ENCODE assay signal across 1 cellular context in the genomic region with DNA sequence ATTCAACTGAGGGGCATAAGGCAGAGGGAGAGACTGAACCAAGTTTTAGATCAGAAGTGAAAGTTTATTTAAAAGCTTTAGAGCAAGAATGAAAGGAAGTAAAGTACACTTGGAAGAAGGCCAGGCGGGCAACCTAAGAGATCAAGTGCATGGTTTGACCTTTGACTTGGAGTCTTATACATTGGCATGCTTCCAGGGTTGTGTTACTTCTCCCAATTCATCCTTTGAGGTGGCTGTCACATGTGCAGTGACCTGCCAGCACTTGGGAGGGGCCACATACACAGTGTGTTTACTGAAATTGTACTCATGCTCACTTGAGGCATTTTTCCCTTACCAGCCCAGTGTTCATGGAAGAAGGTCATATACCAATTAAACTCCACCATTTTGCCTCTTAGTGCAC.
TF ChIP-seq lines count a peak whose summit lies in the region.

No MANE protein-coding gene starts in this region.

TF ChIP-seq in HepG2, 621 proteins besides CTCF, POLR2A, EP300 and RAD21 (continued from another document and continues in another):
- TF ChIP-seq FOXJ3 (CRISPR knock-in tag; IDR thresholded peaks at IDR 0.05; ENCODE audit: borderline replicate concordance), result no peak; the same call in 1 of the 2 replicates
- TF ChIP-seq ZNF451 (CRISPR knock-in tag; IDR thresholded peaks at IDR 0.05), result no peak
- TF ChIP-seq BCL6 (CRISPR knock-in tag; IDR thresholded peaks at IDR 0.05), result peak; percentile 44; the same call in 1 of the 2 replicates
- peak; percentile 72 for TF ChIP-seq RARA (CRISPR knock-in tag; IDR thresholded peaks at IDR 0.05)
- TF ChIP-seq, protein P1, sequence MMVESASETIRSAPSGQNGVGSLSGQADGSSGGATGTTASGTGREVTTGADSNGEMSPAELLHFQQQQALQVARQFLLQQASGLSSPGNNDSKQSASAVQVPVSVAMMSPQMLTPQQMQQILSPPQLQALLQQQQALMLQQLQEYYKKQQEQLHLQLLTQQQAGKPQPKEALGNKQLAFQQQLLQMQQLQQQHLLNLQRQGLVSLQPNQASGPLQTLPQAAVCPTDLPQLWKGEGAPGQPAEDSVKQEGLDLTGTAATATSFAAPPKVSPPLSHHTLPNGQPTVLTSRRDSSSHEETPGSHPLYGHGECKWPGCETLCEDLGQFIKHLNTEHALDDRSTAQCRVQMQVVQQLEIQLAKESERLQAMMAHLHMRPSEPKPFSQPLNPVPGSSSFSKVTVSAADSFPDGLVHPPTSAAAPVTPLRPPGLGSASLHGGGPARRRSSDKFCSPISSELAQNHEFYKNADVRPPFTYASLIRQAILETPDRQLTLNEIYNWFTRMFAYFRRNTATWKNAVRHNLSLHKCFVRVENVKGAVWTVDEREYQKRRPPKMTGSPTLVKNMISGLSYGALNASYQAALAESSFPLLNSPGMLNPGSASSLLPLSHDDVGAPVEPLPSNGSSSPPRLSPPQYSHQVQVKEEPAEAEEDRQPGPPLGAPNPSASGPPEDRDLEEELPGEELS (CRISPR knock-in tag; IDR thresholded peaks at IDR 0.05), result 0 out of 2 replicates have a peak, but pooled peaks have one; percentile 25
- TF ChIP-seq ZNF644 (CRISPR knock-in tag; IDR thresholded peaks at IDR 0.05; ENCODE audit: low read depth), result peak; percentile 69; the same call in 1 of the 2 replicates
- TF ChIP-seq NR2F6 (IDR thresholded peaks at IDR 0.05), result peak; percentile 85
- peak; percentile 81 for TF ChIP-seq NR2F6 (CRISPR knock-in tag; IDR thresholded peaks at IDR 0.05)
- TF ChIP-seq HDAC1 (CRISPR knock-in tag; IDR thresholded peaks at IDR 0.05), result 0 out of 2 replicates have a peak, but pooled peaks have one; percentile 35
- TF ChIP-seq, protein P2, sequence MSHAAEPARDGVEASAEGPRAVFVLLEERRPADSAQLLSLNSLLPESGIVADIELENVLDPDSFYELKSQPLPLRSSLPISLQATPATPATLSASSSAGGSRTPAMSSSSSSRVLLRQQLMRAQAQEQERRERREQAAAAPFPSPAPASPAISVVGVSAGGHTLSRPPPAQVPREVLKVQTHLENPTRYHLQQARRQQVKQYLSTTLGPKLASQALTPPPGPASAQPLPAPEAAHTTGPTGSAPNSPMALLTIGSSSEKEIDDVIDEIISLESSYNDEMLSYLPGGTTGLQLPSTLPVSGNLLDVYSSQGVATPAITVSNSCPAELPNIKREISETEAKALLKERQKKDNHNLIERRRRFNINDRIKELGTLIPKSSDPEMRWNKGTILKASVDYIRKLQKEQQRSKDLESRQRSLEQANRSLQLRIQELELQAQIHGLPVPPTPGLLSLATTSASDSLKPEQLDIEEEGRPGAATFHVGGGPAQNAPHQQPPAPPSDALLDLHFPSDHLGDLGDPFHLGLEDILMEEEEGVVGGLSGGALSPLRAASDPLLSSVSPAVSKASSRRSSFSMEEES (CRISPR knock-in tag; IDR thresholded peaks at IDR 0.05), result peak; percentile 67; the same call in 1 of the 2 replicates
- TF ChIP-seq RXRB (CRISPR knock-in tag; IDR thresholded peaks at IDR 0.05; ENCODE audit: borderline replicate concordance), result peak; percentile 8; the same call in 1 of the 2 replicates
- TF ChIP-seq CAMTA2 (CRISPR knock-in tag; IDR thresholded peaks at IDR 0.05; ENCODE audit: borderline replicate concordance), result no peak
- TF ChIP-seq, protein P3, sequence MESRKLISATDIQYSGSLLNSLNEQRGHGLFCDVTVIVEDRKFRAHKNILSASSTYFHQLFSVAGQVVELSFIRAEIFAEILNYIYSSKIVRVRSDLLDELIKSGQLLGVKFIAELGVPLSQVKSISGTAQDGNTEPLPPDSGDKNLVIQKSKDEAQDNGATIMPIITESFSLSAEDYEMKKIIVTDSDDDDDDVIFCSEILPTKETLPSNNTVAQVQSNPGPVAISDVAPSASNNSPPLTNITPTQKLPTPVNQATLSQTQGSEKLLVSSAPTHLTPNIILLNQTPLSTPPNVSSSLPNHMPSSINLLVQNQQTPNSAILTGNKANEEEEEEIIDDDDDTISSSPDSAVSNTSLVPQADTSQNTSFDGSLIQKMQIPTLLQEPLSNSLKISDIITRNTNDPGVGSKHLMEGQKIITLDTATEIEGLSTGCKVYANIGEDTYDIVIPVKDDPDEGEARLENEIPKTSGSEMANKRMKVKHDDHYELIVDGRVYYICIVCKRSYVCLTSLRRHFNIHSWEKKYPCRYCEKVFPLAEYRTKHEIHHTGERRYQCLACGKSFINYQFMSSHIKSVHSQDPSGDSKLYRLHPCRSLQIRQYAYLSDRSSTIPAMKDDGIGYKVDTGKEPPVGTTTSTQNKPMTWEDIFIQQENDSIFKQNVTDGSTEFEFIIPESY (CRISPR knock-in tag; IDR thresholded peaks at IDR 0.05), result peak; percentile 89
- TF ChIP-seq, protein P4, sequence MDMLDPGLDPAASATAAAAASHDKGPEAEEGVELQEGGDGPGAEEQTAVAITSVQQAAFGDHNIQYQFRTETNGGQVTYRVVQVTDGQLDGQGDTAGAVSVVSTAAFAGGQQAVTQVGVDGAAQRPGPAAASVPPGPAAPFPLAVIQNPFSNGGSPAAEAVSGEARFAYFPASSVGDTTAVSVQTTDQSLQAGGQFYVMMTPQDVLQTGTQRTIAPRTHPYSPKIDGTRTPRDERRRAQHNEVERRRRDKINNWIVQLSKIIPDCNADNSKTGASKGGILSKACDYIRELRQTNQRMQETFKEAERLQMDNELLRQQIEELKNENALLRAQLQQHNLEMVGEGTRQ (IDR thresholded peaks at IDR 0.05; ENCODE audit: low read depth, low read length), result peak; percentile 20; the same call in 1 of the 2 replicates
- TF ChIP-seq, protein P4 (CRISPR knock-in tag; IDR thresholded peaks at IDR 0.05; ENCODE audit: borderline replicate concordance), result peak; percentile 47; the same call in 1 of the 2 replicates
- TF ChIP-seq SOX5 (CRISPR knock-in tag; IDR thresholded peaks at IDR 0.05; ENCODE audit: borderline replicate concordance), result peak; percentile 22; the same call in 1 of the 2 replicates
- peak; percentile 59; the same call in 1 of the 2 replicates for TF ChIP-seq ZNF160 (CRISPR knock-in tag; IDR thresholded peaks at IDR 0.05)
- TF ChIP-seq FOXA3 (CRISPR knock-in tag; IDR thresholded peaks at IDR 0.05), result peak; percentile 53
- TF ChIP-seq, protein P5, sequence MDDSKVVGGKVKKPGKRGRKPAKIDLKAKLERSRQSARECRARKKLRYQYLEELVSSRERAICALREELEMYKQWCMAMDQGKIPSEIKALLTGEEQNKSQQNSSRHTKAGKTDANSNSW (CRISPR knock-in tag; IDR thresholded peaks at IDR 0.05; ENCODE audit: borderline replicate concordance), result no peak
- peak; percentile 86 for TF ChIP-seq ZMYM4 (CRISPR knock-in tag; IDR thresholded peaks at IDR 0.05)
- no peak for TF ChIP-seq CEBPG (CRISPR knock-in tag; IDR thresholded peaks at IDR 0.05)
- peak; percentile 38; the same call in 1 of the 2 replicates for TF ChIP-seq KAT8 (CRISPR knock-in tag; IDR thresholded peaks at IDR 0.05)
- TF ChIP-seq THAP11 (CRISPR knock-in tag; IDR thresholded peaks at IDR 0.05), result 0 out of 2 replicates have a peak, but pooled peaks have one; percentile 21
- peak; percentile 76 for TF ChIP-seq HNF4A (CRISPR knock-in tag; IDR thresholded peaks at IDR 0.05)
- peak; percentile 43; the same call in 1 of the 2 replicates for TF ChIP-seq FOXO1 (CRISPR knock-in tag; IDR thresholded peaks at IDR 0.05)
- no peak for TF ChIP-seq FOXP1 (IDR thresholded peaks at IDR 0.05)
- TF ChIP-seq FOXP1 (CRISPR knock-in tag; IDR thresholded peaks at IDR 0.05), result peak; percentile 79
- 0 out of 2 replicates have a peak, but pooled peaks have one; percentile 14 for TF ChIP-seq FOSL2 (CRISPR knock-in tag; IDR thresholded peaks at IDR 0.05)
- peak; percentile 19; the same call in 1 of the 2 replicates for TF ChIP-seq SAP130 (CRISPR knock-in tag; IDR thresholded peaks at IDR 0.05; ENCODE audit: low read depth)
- TF ChIP-seq SP1 (IDR thresholded peaks at IDR 0.05), result no peak
- 0 out of 2 replicates have a peak, but pooled peaks have one; percentile 24 for TF ChIP-seq SP1 (CRISPR knock-in tag; IDR thresholded peaks at IDR 0.05)
- TF ChIP-seq HDAC2 (CRISPR knock-in tag; IDR thresholded peaks at IDR 0.05), result peak; percentile 39; the same call in 1 of the 2 replicates
- TF ChIP-seq PITX1 (CRISPR knock-in tag; IDR thresholded peaks at IDR 0.05), result peak; percentile 34; the same call in 1 of the 2 replicates
- no peak for TF ChIP-seq FOXA1 (IDR thresholded peaks at IDR 0.05)
- peak; percentile 23; the same call in 1 of the 2 replicates for TF ChIP-seq FOXA1 (CRISPR knock-in tag; IDR thresholded peaks at IDR 0.05)
- TF ChIP-seq NR2F2 (IDR thresholded peaks at IDR 0.05; ENCODE audit: borderline replicate concordance, low read depth), result peak; percentile 62; the same call in 1 of the 2 replicates
- TF ChIP-seq SALL1 (CRISPR knock-in tag; IDR thresholded peaks at IDR 0.05), result peak; percentile 71
- TF ChIP-seq ZNF570 (CRISPR knock-in tag; IDR thresholded peaks at IDR 0.05; ENCODE audit: borderline replicate concordance), result no peak
- TF ChIP-seq, protein P6, sequence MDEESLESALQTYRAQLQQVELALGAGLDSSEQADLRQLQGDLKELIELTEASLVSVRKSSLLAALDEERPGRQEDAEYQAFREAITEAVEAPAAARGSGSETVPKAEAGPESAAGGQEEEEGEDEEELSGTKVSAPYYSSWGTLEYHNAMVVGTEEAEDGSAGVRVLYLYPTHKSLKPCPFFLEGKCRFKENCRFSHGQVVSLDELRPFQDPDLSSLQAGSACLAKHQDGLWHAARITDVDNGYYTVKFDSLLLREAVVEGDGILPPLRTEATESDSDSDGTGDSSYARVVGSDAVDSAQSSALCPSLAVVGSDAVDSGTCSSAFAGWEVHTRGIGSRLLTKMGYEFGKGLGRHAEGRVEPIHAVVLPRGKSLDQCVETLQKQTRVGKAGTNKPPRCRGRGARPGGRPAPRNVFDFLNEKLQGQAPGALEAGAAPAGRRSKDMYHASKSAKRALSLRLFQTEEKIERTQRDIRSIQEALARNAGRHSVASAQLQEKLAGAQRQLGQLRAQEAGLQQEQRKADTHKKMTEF (CRISPR knock-in tag; IDR thresholded peaks at IDR 0.05), result peak; percentile 51; the same call in 1 of the 2 replicates
- no peak for TF ChIP-seq SOX13 (IDR thresholded peaks at IDR 0.05)
- TF ChIP-seq SOX13 (CRISPR knock-in tag; conservative IDR thresholded peaks at IDR 0.05 in 1 of 2, IDR thresholded peaks at IDR 0.05 in 1 of 2), result peak in 1 of 2 experiments; percentile 59; a peak in 2 of 4 replicates
- TF ChIP-seq SKI (IDR thresholded peaks at IDR 0.05; ENCODE audit: partially characterized antibody), result peak; percentile 31
- TF ChIP-seq GATAD2A (CRISPR knock-in tag; IDR thresholded peaks at IDR 0.05), result peak; percentile 61
- TF ChIP-seq ZNF616 (CRISPR knock-in tag; IDR thresholded peaks at IDR 0.05; ENCODE audit: low read depth), result no peak
- TF ChIP-seq FOXK1 (CRISPR knock-in tag; IDR thresholded peaks at IDR 0.05; ENCODE audit: borderline replicate concordance, low read depth), result peak; percentile 24; the same call in 1 of the 2 replicates
- TF ChIP-seq NFIC (IDR thresholded peaks at IDR 0.05; ENCODE audit: low read length), result peak; percentile 70
- TF ChIP-seq, protein P7, sequence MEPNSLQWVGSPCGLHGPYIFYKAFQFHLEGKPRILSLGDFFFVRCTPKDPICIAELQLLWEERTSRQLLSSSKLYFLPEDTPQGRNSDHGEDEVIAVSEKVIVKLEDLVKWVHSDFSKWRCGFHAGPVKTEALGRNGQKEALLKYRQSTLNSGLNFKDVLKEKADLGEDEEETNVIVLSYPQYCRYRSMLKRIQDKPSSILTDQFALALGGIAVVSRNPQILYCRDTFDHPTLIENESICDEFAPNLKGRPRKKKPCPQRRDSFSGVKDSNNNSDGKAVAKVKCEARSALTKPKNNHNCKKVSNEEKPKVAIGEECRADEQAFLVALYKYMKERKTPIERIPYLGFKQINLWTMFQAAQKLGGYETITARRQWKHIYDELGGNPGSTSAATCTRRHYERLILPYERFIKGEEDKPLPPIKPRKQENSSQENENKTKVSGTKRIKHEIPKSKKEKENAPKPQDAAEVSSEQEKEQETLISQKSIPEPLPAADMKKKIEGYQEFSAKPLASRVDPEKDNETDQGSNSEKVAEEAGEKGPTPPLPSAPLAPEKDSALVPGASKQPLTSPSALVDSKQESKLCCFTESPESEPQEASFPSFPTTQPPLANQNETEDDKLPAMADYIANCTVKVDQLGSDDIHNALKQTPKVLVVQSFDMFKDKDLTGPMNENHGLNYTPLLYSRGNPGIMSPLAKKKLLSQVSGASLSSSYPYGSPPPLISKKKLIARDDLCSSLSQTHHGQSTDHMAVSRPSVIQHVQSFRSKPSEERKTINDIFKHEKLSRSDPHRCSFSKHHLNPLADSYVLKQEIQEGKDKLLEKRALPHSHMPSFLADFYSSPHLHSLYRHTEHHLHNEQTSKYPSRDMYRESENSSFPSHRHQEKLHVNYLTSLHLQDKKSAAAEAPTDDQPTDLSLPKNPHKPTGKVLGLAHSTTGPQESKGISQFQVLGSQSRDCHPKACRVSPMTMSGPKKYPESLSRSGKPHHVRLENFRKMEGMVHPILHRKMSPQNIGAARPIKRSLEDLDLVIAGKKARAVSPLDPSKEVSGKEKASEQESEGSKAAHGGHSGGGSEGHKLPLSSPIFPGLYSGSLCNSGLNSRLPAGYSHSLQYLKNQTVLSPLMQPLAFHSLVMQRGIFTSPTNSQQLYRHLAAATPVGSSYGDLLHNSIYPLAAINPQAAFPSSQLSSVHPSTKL (CRISPR knock-in tag; IDR thresholded peaks at IDR 0.05), result peak; percentile 79
- no peak for TF ChIP-seq ZNF232 (CRISPR knock-in tag; IDR thresholded peaks at IDR 0.05; ENCODE audit: borderline replicate concordance)
- TF ChIP-seq ZBTB20 (CRISPR knock-in tag; IDR thresholded peaks at IDR 0.05; ENCODE audit: borderline replicate concordance, low read depth), result peak; percentile 50; the same call in 1 of the 2 replicates
